Comparison of ENCODE assay signal across 26 cellular contexts in genomic region chr12:94178054-94178453, GRCh38.
"Had no signal": no experiment of that assay in that cellular context is flagged by ENCODE, and none has a peak within 500 bp of the region (broad histone marks: within the 10 kb centered on the region; RNA-seq: fewer than 3 reads in every experiment).

No MANE protein-coding gene starts in this region.

- H3K27me3 ChIP-seq: pancreas, spleen, thyroid gland, tibial nerve, upper lobe of left lung, vagina had no signal

- H3K4me1 ChIP-seq: pancreas, psoas muscle, thyroid gland, vagina had no signal

- H3K9ac ChIP-seq: neural progenitor cell had no signal

- ATAC-seq: naive thymus-derived CD4-positive, alpha-beta T cell; natural killer cell; pancreas; psoas muscle; right cardiac atrium; sciatic nerve; stimulated activated naive B cell treated with anti-CD40 and anti-IgM and Interleukin-4, amounts not matched to agents 10 μg/mL and 1 μg/mL and 100 μg/mL, for 72 hours had no signal

- FAIRE-seq: pancreas, urothelium cell line had no signal

- H3K36me3 ChIP-seq: neural progenitor cell, pancreas, stomach, thoracic aorta, thyroid gland, tibial nerve, upper lobe of left lung, vagina had no signal

- H3K27ac ChIP-seq: neural progenitor cell, pancreas, psoas muscle, skin epidermis, stomach, thoracic aorta, thyroid gland, tibial nerve, vagina had no signal

- H3K4me2 ChIP-seq: neural progenitor cell, smooth muscle cell had no signal

- H2AFZ ChIP-seq: neural progenitor cell had no signal

- DNase-seq: naive thymus-derived CD4-positive, alpha-beta T cell; natural killer cell; nucleus accumbens; pancreas; psoas muscle; right cardiac atrium; spleen; stimulated activated CD4-positive, alpha-beta T cell treated with anti-CD3 and anti-CD28 coated beads, Interleukin-12 subunit alpha, Interleukin-12 subunit beta, amount 100 ng/mL, for 4 hours; stimulated activated CD4-positive, alpha-beta T cell treated with anti-CD3 and anti-CD28 coated beads, Interleukin-1b, Interleukin-23, amount 100 ng/mL, for 48 hours; stimulated activated CD4-positive, alpha-beta T cell treated with anti-CD3 and anti-CD28 coated beads, Interleukin-4, amount 100 ng/mL, for 1 hour; stimulated activated CD4-positive, alpha-beta T cell treated with anti-CD3 and anti-CD28 coated beads, Interleukin-4, amount 100 ng/mL, for 4 hours; stimulated activated CD8-positive, alpha-beta memory T cell treated with anti-CD3 and anti-CD28 coated beads, Interleukin-4, amount 100 ng/mL, for 48 hours; stimulated activated naive B cell treated with anti-CD40 and anti-IgM and Interleukin-4, amounts not matched to agents 10 μg/mL and 1 μg/mL and 100 μg/mL, for 72 hours; stimulated activated naive CD4-positive, alpha-beta T cell treated with Interleukin-2 at 50 U/mL for 16 hours; stomach; thyroid gland; trophoblast cell; upper lobe of left lung had no signal

- H3K9me3 ChIP-seq: pancreas, thyroid gland, vagina had no signal

- H3K4me3 ChIP-seq: neural progenitor cell, pancreas, psoas muscle, skin epidermis, smooth muscle cell, spleen, stomach, thoracic aorta, thyroid gland, tibial nerve, upper lobe of left lung, vagina had no signal
